In genomic region chr15:45036812-45037781, GRCh38 we compare ENCODE assay signal across 8 cellular contexts. TPM values are rescaled to one million over a fixed set of nuclear protein-coding genes. Genes with fewer than 3 reads are reported as not detected.
DNase-seq lines count a peak whose midpoint lies in the region; ATAC-seq and TF ChIP-seq lines count a peak whose summit lies in the region.
"Not testable (repeated sequence)": the region's sequence is repeated elsewhere in the genome, so short reads cannot be mapped to it uniquely, and the experiment has no call there.

No MANE protein-coding gene starts in this region.

- H3F3A ChIP-seq in PC-3 (ENCODE audit: low read length, unreplicated experiment) = not testable (repeated sequence)

- not testable (repeated sequence) for H3K36me3 Mint-ChIP-seq in mesothelial cell of epicardium

- H3K4me2 ChIP-seq in PC-3 (ENCODE audit: low read length) = not testable (repeated sequence)

- CTCF ChIA-PET in PC-3 (lab: Charles Lee) = interaction anchor here (0.7 to 1.3 kb wide), 4 partner anchors 14 to 324 kb away, joined by 3 to 11 read pairs (median 4); partner anchors contain the start of gene SORD

- DNase-seq in Caki2 (ENCODE audit: low read depth) = peak; percentile 71
- DNase-seq in LHCN-M2 (ENCODE audit: low read depth) = peak; percentile 85
- DNase-seq in PC-3 = peak; percentile 80
- peak; percentile 71 for DNase-seq in activated CD8-positive, alpha-beta memory T cell treated with anti-CD3 and anti-CD28 coated beads, Interleukin-2, amount 50 U/mL, for 4 hours
- DNase-seq in mesothelial cell of epicardium (ENCODE audit: low spot score in 2 of 2, unreplicated experiment in 2 of 2) = peak in 1 of 2 experiments; percentile 73
- DNase-seq in stimulated activated CD8-positive, alpha-beta memory T cell treated with anti-CD3 and anti-CD28 coated beads, Interleukin-12 subunit alpha, Interleukin-12 subunit beta, amount 100 ng/mL, for 4 hours (ENCODE audit: low read depth) = peak; percentile 31

- H3K9me2 ChIP-seq in PC-3 (replicated peaks; ENCODE audit: low read length) = not testable (repeated sequence)

- H3K4me1 ChIP-seq in PC-3 (ENCODE audit: insufficient read depth, low read length); endocrine pancreas (ENCODE audit: control insufficient read depth, insufficient read depth, low read length): not testable (repeated sequence)

- H3K9me3 ChIP-seq in PC-3 (ENCODE audit: low read length); endocrine pancreas (ENCODE audit: control insufficient read depth, low read length): not testable (repeated sequence)

- in situ Hi-C loops in Caki2 (cut with HindIII; ENCODE audit: low pct_unique_long_range_greater_than_20kb, low sequenced_read_pairs) = not testable (repeated sequence)

- not testable (repeated sequence) for BruUV-seq in PC-3 (replicated peaks; lab: Mats Ljungman, UMichigan)

- not testable (repeated sequence) for H3K4me3 ChIP-seq in PC-3 (ENCODE audit: low read length)
- H3K4me3 ChIP-seq in endocrine pancreas (ENCODE audit: control insufficient read depth, insufficient read depth, low read length) = peak overlapping the region; percentile 32

- H3K79me2 ChIP-seq in PC-3 (ENCODE audit: low read length) = not testable (repeated sequence)

- not testable (repeated sequence) for H3K4me3 Mint-ChIP-seq in mesothelial cell of epicardium

- ATAC-seq in GM21619 (IDR thresholded peaks at IDR 0.05; ENCODE audit: unreplicated experiment) (peak; percentile 89), PC-3 (peak; percentile 100)

- H4K20me1 ChIP-seq in PC-3 (ENCODE audit: low read length) = not testable (repeated sequence)

- H3K9me3 Mint-ChIP-seq in mesothelial cell of epicardium = not testable (repeated sequence)

- H2AFZ ChIP-seq in PC-3 (ENCODE audit: low read length) = not testable (repeated sequence)

- H3K27ac ChIP-seq in PC-3 (ENCODE audit: low read length) = not testable (repeated sequence)

- TF ChIP-seq CTCF in PC-3 (conservative IDR thresholded peaks at IDR 0.05; ENCODE audit: low read depth, low read length) = peak; percentile 79
- TF ChIP-seq CTCF in mesothelial cell of epicardium (IDR thresholded peaks at IDR 0.05; ENCODE audit: unreplicated experiment) = peak; percentile 51

- H3K4me1 Mint-ChIP-seq in mesothelial cell of epicardium = not testable (repeated sequence)

- not testable (repeated sequence) for H3K27ac Mint-ChIP-seq in mesothelial cell of epicardium

- POLR2A ChIA-PET in PC-3 (lab: Charles Lee; ENCODE audit: unreplicated experiment) = not testable (repeated sequence)

- H3K36me3 ChIP-seq in PC-3 (ENCODE audit: low read depth, low read length); endocrine pancreas (ENCODE audit: control insufficient read depth, insufficient read depth, low read length): not testable (repeated sequence)

- intact Hi-C loops in PC-3 (cut with micrococcal nuclease) = loop anchor here (1.0 to 5.0 kb wide), 3 partner anchors 14 to 185 kb away; partner anchors contain the start of gene SORD

- H3K9ac ChIP-seq in PC-3 (ENCODE audit: low read length); endocrine pancreas (ENCODE audit: control insufficient read depth, insufficient read depth, low read length): not testable (repeated sequence)

- H3K27me3 Mint-ChIP-seq in mesothelial cell of epicardium (ENCODE audit: low read depth) = not testable (repeated sequence)

- H3K27me3 ChIP-seq in PC-3 (ENCODE audit: low read length); endocrine pancreas (ENCODE audit: control insufficient read depth, insufficient read depth, low read length): not testable (repeated sequence)

RNA-seq across cellular contexts. Expression of gene SORD, which starts 14.1 kb away (rescaled TPM):
- 25.1 and 33.6 TPM in 2 replicates for total RNA-seq in Caki2 (2014; rRNA removed; shearing (Covaris generic); ENCODE audit: low replicate concordance)
- total RNA-seq in LHCN-M2 (2014; rRNA removed) (44.3 and 67.6 TPM in 2 replicates), PC-3 (2014; rRNA removed) (118 and 119 TPM in 2 replicates), mesothelial cell of epicardium (32.6 to 36.1 TPM (median 34.5 TPM) in 3 replicates)
- 20.5 TPM for polyA plus RNA-seq in LHCN-M2 (2012)
